In the genomic region with DNA sequence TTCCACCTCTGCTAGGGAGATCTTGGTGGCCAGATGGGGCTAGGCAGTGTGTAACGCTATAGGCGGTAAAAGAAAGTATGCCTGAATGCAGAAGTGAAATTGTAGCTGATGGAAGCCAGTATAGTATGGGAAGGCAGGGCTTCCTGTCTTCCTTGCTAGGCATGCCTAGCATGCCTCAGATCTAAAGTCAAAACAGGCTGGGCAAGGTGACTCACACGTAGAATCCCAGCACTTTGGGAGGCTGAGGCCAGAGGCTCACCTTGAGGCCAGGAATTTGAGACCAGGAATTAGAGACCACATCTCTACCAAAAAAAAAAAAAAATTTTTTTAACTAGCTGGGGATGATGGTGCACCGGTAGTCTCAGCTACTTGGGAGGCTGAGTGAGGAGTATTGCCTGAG, we compare ENCODE assay signal across 26 cellular contexts.
"Had no signal": no experiment of that assay in that cellular context is flagged by ENCODE, and none has a peak within 500 bp of the region (broad histone marks: within the 10 kb centered on the region; RNA-seq: fewer than 3 reads in every experiment).

No MANE protein-coding gene starts in this region.

- H3K9me3 ChIP-seq: lower lobe of right lung, pancreas, psoas muscle, sigmoid colon, thoracic aorta, uterus had no signal

- H3K36me3 ChIP-seq: left lung, lower lobe of right lung, pancreas, sigmoid colon, thoracic aorta, uterus had no signal

- H3K4me3 ChIP-seq: coronary artery, dorsolateral prefrontal cortex, left lung, lower lobe of right lung, pancreas, psoas muscle, sigmoid colon, thoracic aorta, uterus had no signal

- DNase-seq: activated CD4-positive, alpha-beta T cell treated with anti-CD3 and anti-CD28 coated beads for 4 hours; activated CD4-positive, alpha-beta T cell treated with anti-CD3 and anti-CD28 coated beads, Interleukin-2, amount 50 U/mL, for 4 hours; activated naive CD4-positive, alpha-beta T cell; activated T-cell treated with anti-CD3 and anti-CD28 coated beads for 4 hours; activated T-cell treated with anti-CD3 and anti-CD28 coated beads, Interleukin-2, amount 50 U/mL, for 72 hours; anterior cingulate cortex; cerebellar nuclear complex; dorsolateral prefrontal cortex; effector memory CD4-positive, alpha-beta T cell; erythroblast; head of caudate nucleus; hippocampal formation; left lung; lower lobe of right lung; naive thymus-derived CD4-positive, alpha-beta T cell; pancreas; psoas muscle; sigmoid colon; small intestine; stimulated activated CD4-positive, alpha-beta T cell treated with anti-CD3 and anti-CD28 coated beads, Interleukin-4, amount 100 ng/mL, for 24 hours; T-helper 1 cell; uterus had no signal

- H3K27ac ChIP-seq: coronary artery, dorsolateral prefrontal cortex, left lung, lower lobe of right lung, pancreas, psoas muscle, sigmoid colon, thoracic aorta, uterus, VCaP had no signal

- H3K4me1 ChIP-seq: left lung, lower lobe of right lung, pancreas, psoas muscle, sigmoid colon, uterus had no signal

- ATAC-seq: activated T-cell treated with anti-CD3 and anti-CD28 coated beads, Interleukin-2, amount 50 U/mL, for 72 hours; left lung; lower lobe of right lung; naive thymus-derived CD4-positive, alpha-beta T cell; pancreas; psoas muscle; stimulated activated effector memory CD8-positive, alpha-beta T cell treated with anti-CD3 and anti-CD28 coated beads, Interleukin-12 subunit alpha, Interleukin-12 subunit beta, amount 100 ng/mL, for 72 hours had no signal

- H3K27me3 ChIP-seq: dorsolateral prefrontal cortex, left lung, pancreas, sigmoid colon, uterus had no signal
